In the genomic region with DNA sequence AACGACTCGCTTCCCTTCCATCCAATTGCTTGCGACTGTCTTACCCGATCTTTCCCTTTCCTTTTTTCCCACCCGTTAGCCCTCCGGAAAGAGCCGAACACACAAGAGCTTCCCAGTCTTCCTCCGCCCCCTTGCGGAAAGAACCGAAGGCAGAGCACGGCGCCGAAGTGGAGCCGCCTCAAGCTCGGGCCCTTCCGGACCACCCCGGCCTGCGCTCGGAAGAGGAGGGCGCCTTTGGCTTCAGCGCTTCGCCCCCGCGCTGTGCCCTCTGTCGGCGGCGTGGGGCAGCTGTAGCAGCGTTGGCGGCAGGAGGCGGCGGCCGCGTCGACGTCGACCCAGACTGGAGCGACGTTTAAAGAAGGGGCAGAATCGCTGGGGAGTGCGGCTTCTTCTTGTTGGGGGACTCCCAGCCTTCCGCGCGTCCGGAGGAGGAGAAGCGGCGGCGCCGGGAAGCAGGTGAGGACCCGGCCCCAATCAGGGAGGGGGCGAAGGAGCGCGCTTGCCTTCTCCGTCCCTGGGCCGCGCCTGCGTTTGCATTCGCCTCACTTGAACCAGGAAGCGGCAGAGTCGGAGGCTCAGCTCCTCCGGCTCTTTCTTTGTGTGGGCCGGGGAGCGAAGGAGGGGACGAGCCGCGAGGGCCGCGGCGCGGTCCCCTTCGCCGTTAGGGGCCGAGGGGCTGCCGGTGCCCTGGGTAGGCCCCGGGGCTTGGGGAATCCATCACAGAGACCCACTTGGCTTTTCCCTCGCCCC, we compare ENCODE assay signal across 1 cellular context.
TF ChIP-seq lines count a peak whose summit lies in the region.

A gene with protein sequence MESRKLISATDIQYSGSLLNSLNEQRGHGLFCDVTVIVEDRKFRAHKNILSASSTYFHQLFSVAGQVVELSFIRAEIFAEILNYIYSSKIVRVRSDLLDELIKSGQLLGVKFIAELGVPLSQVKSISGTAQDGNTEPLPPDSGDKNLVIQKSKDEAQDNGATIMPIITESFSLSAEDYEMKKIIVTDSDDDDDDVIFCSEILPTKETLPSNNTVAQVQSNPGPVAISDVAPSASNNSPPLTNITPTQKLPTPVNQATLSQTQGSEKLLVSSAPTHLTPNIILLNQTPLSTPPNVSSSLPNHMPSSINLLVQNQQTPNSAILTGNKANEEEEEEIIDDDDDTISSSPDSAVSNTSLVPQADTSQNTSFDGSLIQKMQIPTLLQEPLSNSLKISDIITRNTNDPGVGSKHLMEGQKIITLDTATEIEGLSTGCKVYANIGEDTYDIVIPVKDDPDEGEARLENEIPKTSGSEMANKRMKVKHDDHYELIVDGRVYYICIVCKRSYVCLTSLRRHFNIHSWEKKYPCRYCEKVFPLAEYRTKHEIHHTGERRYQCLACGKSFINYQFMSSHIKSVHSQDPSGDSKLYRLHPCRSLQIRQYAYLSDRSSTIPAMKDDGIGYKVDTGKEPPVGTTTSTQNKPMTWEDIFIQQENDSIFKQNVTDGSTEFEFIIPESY (plus strand): TSS at position 291 of the 750 bp plus-strand sequence. CDS start 2,604 bp downstream, outside the sequence.

TF ChIP-seq in K562, 482 proteins besides CTCF, POLR2A, EP300 and RAD21 (continued from another document and continues in another):
- TF ChIP-seq, protein P1, sequence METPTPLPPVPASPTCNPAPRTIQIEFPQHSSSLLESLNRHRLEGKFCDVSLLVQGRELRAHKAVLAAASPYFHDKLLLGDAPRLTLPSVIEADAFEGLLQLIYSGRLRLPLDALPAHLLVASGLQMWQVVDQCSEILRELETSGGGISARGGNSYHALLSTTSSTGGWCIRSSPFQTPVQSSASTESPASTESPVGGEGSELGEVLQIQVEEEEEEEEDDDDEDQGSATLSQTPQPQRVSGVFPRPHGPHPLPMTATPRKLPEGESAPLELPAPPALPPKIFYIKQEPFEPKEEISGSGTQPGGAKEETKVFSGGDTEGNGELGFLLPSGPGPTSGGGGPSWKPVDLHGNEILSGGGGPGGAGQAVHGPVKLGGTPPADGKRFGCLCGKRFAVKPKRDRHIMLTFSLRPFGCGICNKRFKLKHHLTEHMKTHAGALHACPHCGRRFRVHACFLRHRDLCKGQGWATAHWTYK (CRISPR knock-in tag; IDR thresholded peaks at IDR 0.05), result no peak
- TF ChIP-seq CC2D1A (IDR thresholded peaks at IDR 0.05), result no peak
- peak; percentile 98 for TF ChIP-seq GATAD2A (IDR thresholded peaks at IDR 0.05)
- TF ChIP-seq CBX3 (IDR thresholded peaks at IDR 0.05; ENCODE audit: borderline replicate concordance in 1 of 2, low read length in 2 of 2), result peak in 1 of 2 experiments; percentile 45; a peak in 1 of 3 replicates
- no peak for TF ChIP-seq PHB (CRISPR knock-in tag; IDR thresholded peaks at IDR 0.05)
- peak; percentile 65 for TF ChIP-seq EP400 (IDR thresholded peaks at IDR 0.05)
- no peak for TF ChIP-seq FOXA1 (IDR thresholded peaks at IDR 0.05; ENCODE audit: borderline replicate concordance)
- TF ChIP-seq SP2 (IDR thresholded peaks at IDR 0.05; ENCODE audit: extremely low read depth, low read depth, low read length, poor library complexity, severe bottlenecking), result no peak
- TF ChIP-seq RAD51 (IDR thresholded peaks at IDR 0.05; ENCODE audit: borderline replicate concordance, low read depth), result no peak
- no peak for TF ChIP-seq NR4A1 (CRISPR knock-in tag; IDR thresholded peaks at IDR 0.05)
- no peak for TF ChIP-seq NR4A1 (tag; IDR thresholded peaks at IDR 0.05)
- TF ChIP-seq MCM2 (IDR thresholded peaks at IDR 0.05; ENCODE audit: low read depth), result no peak
- peak; percentile 68; the same call in 1 of the 2 replicates for TF ChIP-seq MTA3 (IDR thresholded peaks at IDR 0.05; ENCODE audit: borderline replicate concordance)
- TF ChIP-seq, protein P2, sequence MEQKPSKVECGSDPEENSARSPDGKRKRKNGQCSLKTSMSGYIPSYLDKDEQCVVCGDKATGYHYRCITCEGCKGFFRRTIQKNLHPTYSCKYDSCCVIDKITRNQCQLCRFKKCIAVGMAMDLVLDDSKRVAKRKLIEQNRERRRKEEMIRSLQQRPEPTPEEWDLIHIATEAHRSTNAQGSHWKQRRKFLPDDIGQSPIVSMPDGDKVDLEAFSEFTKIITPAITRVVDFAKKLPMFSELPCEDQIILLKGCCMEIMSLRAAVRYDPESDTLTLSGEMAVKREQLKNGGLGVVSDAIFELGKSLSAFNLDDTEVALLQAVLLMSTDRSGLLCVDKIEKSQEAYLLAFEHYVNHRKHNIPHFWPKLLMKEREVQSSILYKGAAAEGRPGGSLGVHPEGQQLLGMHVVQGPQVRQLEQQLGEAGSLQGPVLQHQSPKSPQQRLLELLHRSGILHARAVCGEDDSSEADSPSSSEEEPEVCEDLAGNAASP (IDR thresholded peaks at IDR 0.05), result peak; percentile 82
- TF ChIP-seq, protein P3, sequence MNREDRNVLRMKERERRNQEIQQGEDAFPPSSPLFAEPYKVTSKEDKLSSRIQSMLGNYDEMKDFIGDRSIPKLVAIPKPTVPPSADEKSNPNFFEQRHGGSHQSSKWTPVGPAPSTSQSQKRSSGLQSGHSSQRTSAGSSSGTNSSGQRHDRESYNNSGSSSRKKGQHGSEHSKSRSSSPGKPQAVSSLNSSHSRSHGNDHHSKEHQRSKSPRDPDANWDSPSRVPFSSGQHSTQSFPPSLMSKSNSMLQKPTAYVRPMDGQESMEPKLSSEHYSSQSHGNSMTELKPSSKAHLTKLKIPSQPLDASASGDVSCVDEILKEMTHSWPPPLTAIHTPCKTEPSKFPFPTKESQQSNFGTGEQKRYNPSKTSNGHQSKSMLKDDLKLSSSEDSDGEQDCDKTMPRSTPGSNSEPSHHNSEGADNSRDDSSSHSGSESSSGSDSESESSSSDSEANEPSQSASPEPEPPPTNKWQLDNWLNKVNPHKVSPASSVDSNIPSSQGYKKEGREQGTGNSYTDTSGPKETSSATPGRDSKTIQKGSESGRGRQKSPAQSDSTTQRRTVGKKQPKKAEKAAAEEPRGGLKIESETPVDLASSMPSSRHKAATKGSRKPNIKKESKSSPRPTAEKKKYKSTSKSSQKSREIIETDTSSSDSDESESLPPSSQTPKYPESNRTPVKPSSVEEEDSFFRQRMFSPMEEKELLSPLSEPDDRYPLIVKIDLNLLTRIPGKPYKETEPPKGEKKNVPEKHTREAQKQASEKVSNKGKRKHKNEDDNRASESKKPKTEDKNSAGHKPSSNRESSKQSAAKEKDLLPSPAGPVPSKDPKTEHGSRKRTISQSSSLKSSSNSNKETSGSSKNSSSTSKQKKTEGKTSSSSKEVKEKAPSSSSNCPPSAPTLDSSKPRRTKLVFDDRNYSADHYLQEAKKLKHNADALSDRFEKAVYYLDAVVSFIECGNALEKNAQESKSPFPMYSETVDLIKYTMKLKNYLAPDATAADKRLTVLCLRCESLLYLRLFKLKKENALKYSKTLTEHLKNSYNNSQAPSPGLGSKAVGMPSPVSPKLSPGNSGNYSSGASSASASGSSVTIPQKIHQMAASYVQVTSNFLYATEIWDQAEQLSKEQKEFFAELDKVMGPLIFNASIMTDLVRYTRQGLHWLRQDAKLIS (CRISPR knock-in tag; IDR thresholded peaks at IDR 0.05), result peak; percentile 89
- TF ChIP-seq TCF3 (CRISPR knock-in tag; IDR thresholded peaks at IDR 0.05), result peak; percentile 35; the same call in 1 of the 2 replicates
- TF ChIP-seq, protein P4, sequence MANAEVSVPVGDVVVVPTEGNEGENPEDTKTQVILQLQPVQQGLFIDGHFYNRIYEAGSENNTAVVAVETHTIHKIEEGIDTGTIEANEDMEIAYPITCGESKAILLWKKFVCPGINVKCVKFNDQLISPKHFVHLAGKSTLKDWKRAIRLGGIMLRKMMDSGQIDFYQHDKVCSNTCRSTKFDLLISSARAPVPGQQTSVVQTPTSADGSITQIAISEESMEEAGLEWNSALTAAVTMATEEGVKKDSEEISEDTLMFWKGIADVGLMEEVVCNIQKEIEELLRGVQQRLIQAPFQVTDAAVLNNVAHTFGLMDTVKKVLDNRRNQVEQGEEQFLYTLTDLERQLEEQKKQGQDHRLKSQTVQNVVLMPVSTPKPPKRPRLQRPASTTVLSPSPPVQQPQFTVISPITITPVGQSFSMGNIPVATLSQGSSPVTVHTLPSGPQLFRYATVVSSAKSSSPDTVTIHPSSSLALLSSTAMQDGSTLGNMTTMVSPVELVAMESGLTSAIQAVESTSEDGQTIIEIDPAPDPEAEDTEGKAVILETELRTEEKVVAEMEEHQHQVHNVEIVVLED (CRISPR knock-in tag; IDR thresholded peaks at IDR 0.05), result peak; percentile 95
- no peak for TF ChIP-seq ZNF175 (CRISPR knock-in tag; IDR thresholded peaks at IDR 0.05; ENCODE audit: low read depth)
- TF ChIP-seq, protein P5, sequence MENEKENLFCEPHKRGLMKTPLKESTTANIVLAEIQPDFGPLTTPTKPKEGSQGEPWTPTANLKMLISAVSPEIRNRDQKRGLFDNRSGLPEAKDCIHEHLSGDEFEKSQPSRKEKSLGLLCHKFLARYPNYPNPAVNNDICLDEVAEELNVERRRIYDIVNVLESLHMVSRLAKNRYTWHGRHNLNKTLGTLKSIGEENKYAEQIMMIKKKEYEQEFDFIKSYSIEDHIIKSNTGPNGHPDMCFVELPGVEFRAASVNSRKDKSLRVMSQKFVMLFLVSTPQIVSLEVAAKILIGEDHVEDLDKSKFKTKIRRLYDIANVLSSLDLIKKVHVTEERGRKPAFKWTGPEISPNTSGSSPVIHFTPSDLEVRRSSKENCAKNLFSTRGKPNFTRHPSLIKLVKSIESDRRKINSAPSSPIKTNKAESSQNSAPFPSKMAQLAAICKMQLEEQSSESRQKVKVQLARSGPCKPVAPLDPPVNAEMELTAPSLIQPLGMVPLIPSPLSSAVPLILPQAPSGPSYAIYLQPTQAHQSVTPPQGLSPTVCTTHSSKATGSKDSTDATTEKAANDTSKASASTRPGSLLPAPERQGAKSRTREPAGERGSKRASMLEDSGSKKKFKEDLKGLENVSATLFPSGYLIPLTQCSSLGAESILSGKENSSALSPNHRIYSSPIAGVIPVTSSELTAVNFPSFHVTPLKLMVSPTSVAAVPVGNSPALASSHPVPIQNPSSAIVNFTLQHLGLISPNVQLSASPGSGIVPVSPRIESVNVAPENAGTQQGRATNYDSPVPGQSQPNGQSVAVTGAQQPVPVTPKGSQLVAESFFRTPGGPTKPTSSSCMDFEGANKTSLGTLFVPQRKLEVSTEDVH (IDR thresholded peaks at IDR 0.05; ENCODE audit: low read depth, partially characterized antibody), result no peak
- no peak for TF ChIP-seq RFX1 (IDR thresholded peaks at IDR 0.05)
- peak; percentile 62 for TF ChIP-seq HCFC1 (IDR thresholded peaks at IDR 0.05; ENCODE audit: low read depth, low read length)
- TF ChIP-seq, protein P6, sequence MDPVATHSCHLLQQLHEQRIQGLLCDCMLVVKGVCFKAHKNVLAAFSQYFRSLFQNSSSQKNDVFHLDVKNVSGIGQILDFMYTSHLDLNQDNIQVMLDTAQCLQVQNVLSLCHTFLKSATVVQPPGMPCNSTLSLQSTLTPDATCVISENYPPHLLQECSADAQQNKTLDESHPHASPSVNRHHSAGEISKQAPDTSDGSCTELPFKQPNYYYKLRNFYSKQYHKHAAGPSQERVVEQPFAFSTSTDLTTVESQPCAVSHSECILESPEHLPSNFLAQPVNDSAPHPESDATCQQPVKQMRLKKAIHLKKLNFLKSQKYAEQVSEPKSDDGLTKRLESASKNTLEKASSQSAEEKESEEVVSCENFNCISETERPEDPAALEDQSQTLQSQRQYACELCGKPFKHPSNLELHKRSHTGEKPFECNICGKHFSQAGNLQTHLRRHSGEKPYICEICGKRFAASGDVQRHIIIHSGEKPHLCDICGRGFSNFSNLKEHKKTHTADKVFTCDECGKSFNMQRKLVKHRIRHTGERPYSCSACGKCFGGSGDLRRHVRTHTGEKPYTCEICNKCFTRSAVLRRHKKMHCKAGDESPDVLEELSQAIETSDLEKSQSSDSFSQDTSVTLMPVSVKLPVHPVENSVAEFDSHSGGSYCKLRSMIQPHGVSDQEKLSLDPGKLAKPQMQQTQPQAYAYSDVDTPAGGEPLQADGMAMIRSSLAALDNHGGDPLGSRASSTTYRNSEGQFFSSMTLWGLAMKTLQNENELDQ (CRISPR knock-in tag; IDR thresholded peaks at IDR 0.05; ENCODE audit: borderline replicate concordance), result peak; percentile 75; the same call in 1 of the 2 replicates
- no peak for TF ChIP-seq CAMTA2 (CRISPR knock-in tag; conservative IDR thresholded peaks at IDR 0.05)
- no peak for TF ChIP-seq FOXK2 (conservative IDR thresholded peaks at IDR 0.05 in 1 of 2, IDR thresholded peaks at IDR 0.05 in 1 of 2; ENCODE audit: low read depth in 2 of 2)
- TF ChIP-seq, protein P7, sequence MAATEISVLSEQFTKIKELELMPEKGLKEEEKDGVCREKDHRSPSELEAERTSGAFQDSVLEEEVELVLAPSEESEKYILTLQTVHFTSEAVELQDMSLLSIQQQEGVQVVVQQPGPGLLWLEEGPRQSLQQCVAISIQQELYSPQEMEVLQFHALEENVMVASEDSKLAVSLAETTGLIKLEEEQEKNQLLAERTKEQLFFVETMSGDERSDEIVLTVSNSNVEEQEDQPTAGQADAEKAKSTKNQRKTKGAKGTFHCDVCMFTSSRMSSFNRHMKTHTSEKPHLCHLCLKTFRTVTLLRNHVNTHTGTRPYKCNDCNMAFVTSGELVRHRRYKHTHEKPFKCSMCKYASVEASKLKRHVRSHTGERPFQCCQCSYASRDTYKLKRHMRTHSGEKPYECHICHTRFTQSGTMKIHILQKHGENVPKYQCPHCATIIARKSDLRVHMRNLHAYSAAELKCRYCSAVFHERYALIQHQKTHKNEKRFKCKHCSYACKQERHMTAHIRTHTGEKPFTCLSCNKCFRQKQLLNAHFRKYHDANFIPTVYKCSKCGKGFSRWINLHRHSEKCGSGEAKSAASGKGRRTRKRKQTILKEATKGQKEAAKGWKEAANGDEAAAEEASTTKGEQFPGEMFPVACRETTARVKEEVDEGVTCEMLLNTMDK (IDR thresholded peaks at IDR 0.05; ENCODE audit: borderline replicate concordance, insufficient read depth, low read depth, low read length, poor library complexity, severe bottlenecking), result peak; percentile 98
- TF ChIP-seq SP1 (CRISPR knock-in tag; IDR thresholded peaks at IDR 0.05), result peak; percentile 78
- TF ChIP-seq TAF1 (IDR thresholded peaks at IDR 0.05; ENCODE audit: control insufficient read depth, extremely low read depth, insufficient read depth, low read length, severe bottlenecking), result peak; percentile 72
- peak; percentile 55 for TF ChIP-seq SOX6 (IDR thresholded peaks at IDR 0.05)
- TF ChIP-seq, protein P8, sequence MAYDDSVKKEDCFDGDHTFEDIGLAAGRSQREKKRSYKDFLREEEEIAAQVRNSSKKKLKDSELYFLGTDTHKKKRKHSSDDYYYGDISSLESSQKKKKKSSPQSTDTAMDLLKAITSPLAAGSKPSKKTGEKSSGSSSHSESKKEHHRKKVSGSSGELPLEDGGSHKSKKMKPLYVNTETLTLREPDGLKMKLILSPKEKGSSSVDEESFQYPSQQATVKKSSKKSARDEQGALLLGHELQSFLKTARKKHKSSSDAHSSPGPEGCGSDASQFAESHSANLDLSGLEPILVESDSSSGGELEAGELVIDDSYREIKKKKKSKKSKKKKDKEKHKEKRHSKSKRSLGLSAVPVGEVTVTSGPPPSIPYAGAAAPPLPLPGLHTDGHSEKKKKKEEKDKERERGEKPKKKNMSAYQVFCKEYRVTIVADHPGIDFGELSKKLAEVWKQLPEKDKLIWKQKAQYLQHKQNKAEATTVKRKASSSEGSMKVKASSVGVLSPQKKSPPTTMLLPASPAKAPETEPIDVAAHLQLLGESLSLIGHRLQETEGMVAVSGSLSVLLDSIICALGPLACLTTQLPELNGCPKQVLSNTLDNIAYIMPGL (CRISPR knock-in tag; IDR thresholded peaks at IDR 0.05), result peak; percentile 85
